ENCODE assay signal across 9 cellular contexts in genomic region chr12:113142173-113142885, GRCh38. TPM values are rescaled to one million over a fixed set of nuclear protein-coding genes. Genes with fewer than 3 reads are reported as not detected.
DNase-seq lines count a peak whose midpoint lies in the region; ATAC-seq and TF ChIP-seq lines count a peak whose summit lies in the region.
"Had no signal": no experiment of that assay in that cellular context is flagged by ENCODE, and none has a peak within 500 bp of the region (broad histone marks: within the 10 kb centered on the region; RNA-seq: fewer than 3 reads in every experiment).

No MANE protein-coding gene starts in this region.

- H3F3A ChIP-seq in SK-N-SH (replicated peaks; ENCODE audit: insufficient read depth), result no peaks in the 10 kb centered on the region

- H3K4me1 ChIP-seq in SK-N-SH (ENCODE audit: control insufficient read depth in 1 of 2, insufficient read depth in 2 of 2, low read depth in 1 of 2, low read length in 1 of 2) (no peaks in the 10 kb centered on the region; a peak in 1 of 4 replicates), vagina (no peaks in the 10 kb centered on the region)

- H3K4me3 Mint-ChIP-seq in stimulated activated naive CD8-positive, alpha-beta T cell treated with anti-CD3 and anti-CD28 coated beads, Interleukin-15, Interleukin-2, amounts not matched to agents 100 ng/mL and 50 ng/mL, for 24 hours, result no peak overlapping the region
- no peak overlapping the region for H3K4me3 Mint-ChIP-seq in endothelial cell (ENCODE audit: unreplicated experiment)

- no peak overlapping the region for H3K4me3 ChIP-seq in SK-N-SH (ENCODE audit: low read depth in 2 of 2, low read length in 1 of 2)
- no peak overlapping the region for H3K4me3 ChIP-seq in vagina

- POLR2A ChIA-PET in SK-N-SH (lab: Yijun Ruan, JAX), result no interaction called here

- TF ChIP-seq CTCF in SK-N-SH (IDR thresholded peaks at IDR 0.05) (no peak), endothelial cell (IDR thresholded peaks at IDR 0.05; ENCODE audit: unreplicated experiment) (no peak), vagina (IDR thresholded peaks at IDR 0.05) (no peak)

- no peaks in the 10 kb centered on the region for H4K20me1 ChIP-seq in SK-N-SH (ENCODE audit: insufficient read depth)

- no peak for ATAC-seq in SK-N-SH treated with all-trans-retinoic acid at 6 μM for 48 hours
- peak; percentile 83 for ATAC-seq in left ventricle myocardium superior

- H3K27me3 ChIP-seq in SK-N-SH (ENCODE audit: insufficient read depth) (no peaks in the 10 kb centered on the region), vagina (no peaks in the 10 kb centered on the region)

- 0 out of 2 replicates have a peak, but pooled peaks cover 4% of the 10 kb centered on the region for H3K9me3 ChIP-seq in SK-N-SH
- peaks cover 3% of the 10 kb centered on the region for H3K9me3 ChIP-seq in vagina

- H3K9me2 ChIP-seq in SK-N-SH, result no peaks in the 10 kb centered on the region

- CTCF ChIA-PET in SK-N-SH (lab: Yijun Ruan, JAX), result no interaction called here

- 63% methylated on average over 17 of the region's 17 CpGs for WGBS in SK-N-SH (ENCODE audit: low lambda C conversion rate)

- no peak overlapping the region for H2AFZ ChIP-seq in SK-N-SH (ENCODE audit: low read depth)

- H3K4me2 ChIP-seq in SK-N-SH, result no peak overlapping the region

- DNase-seq in SK-N-SH (peak; percentile 22), SKM-1 treated with dmso at 0.1 percent for 144 hours (lab: John Stamatoyannopoulos, UW; ENCODE audit: unreplicated experiment) (peak; percentile 58), left ventricle myocardium superior (peak; percentile 60), endothelial cell (ENCODE audit: low spot score) (no peak), T-helper 1 cell (no peak), vagina (ENCODE audit: extremely low spot score in 2 of 2) (no peak)

- H3K36me3 ChIP-seq in SK-N-SH (replicated peaks in 1 of 2; ENCODE audit: control insufficient read depth in 1 of 2, insufficient read depth in 2 of 2, low read length in 1 of 2), result no peaks in the 10 kb centered on the region
- no peaks in the 10 kb centered on the region for H3K36me3 ChIP-seq in vagina

- no peaks in the 10 kb centered on the region for H3K79me2 ChIP-seq in SK-N-SH (ENCODE audit: insufficient read depth)

- intact Hi-C loops in left ventricle myocardium superior (cut with micrococcal nuclease) (no loop called here), vagina (cut with DNase I) (no loop called here)

- no peaks in the 10 kb centered on the region for H3K9me3 Mint-ChIP-seq in stimulated activated naive CD8-positive, alpha-beta T cell treated with anti-CD3 and anti-CD28 coated beads, Interleukin-15, Interleukin-2, amounts not matched to agents 100 ng/mL and 50 ng/mL, for 24 hours
- no peaks in the 10 kb centered on the region for H3K9me3 Mint-ChIP-seq in endothelial cell (ENCODE audit: unreplicated experiment)

- H3K36me3 Mint-ChIP-seq in stimulated activated naive CD8-positive, alpha-beta T cell treated with anti-CD3 and anti-CD28 coated beads, Interleukin-15, Interleukin-2, amounts not matched to agents 100 ng/mL and 50 ng/mL, for 24 hours (ENCODE audit: low read depth), result no peaks in the 10 kb centered on the region
- H3K36me3 Mint-ChIP-seq in endothelial cell (ENCODE audit: low read depth, unreplicated experiment), result no peaks in the 10 kb centered on the region

- peaks cover 1% of the 10 kb centered on the region for H3K27me3 Mint-ChIP-seq in stimulated activated naive CD8-positive, alpha-beta T cell treated with anti-CD3 and anti-CD28 coated beads, Interleukin-15, Interleukin-2, amounts not matched to agents 100 ng/mL and 50 ng/mL, for 24 hours
- H3K27me3 Mint-ChIP-seq in endothelial cell (ENCODE audit: unreplicated experiment), result peaks cover 5% of the 10 kb centered on the region

- H3K9ac ChIP-seq in SK-N-SH, result no peak overlapping the region

- no peak for TF ChIP-seq POLR2A in vagina (IDR thresholded peaks at IDR 0.05)

- no peak for TF ChIP-seq EP300 in SK-N-SH (IDR thresholded peaks at IDR 0.05; ENCODE audit: borderline replicate concordance in 1 of 2, low read depth in 1 of 2, low read length in 1 of 2)

- H3K27ac Mint-ChIP-seq in stimulated activated naive CD8-positive, alpha-beta T cell treated with anti-CD3 and anti-CD28 coated beads, Interleukin-15, Interleukin-2, amounts not matched to agents 100 ng/mL and 50 ng/mL, for 24 hours, result peak overlapping the region; percentile 79
- no peak overlapping the region for H3K27ac Mint-ChIP-seq in endothelial cell (ENCODE audit: unreplicated experiment)

- no peak overlapping the region for H3K27ac ChIP-seq in SK-N-SH (ENCODE audit: low read depth in 2 of 2, low read length in 1 of 2)
- H3K27ac ChIP-seq in vagina, result no peak overlapping the region

- H3K4me1 Mint-ChIP-seq in stimulated activated naive CD8-positive, alpha-beta T cell treated with anti-CD3 and anti-CD28 coated beads, Interleukin-15, Interleukin-2, amounts not matched to agents 100 ng/mL and 50 ng/mL, for 24 hours (ENCODE audit: low read depth), result peaks cover 14% of the 10 kb centered on the region
- H3K4me1 Mint-ChIP-seq in endothelial cell (ENCODE audit: unreplicated experiment), result no peaks in the 10 kb centered on the region

- no peak for TF ChIP-seq RAD21 in SK-N-SH (IDR thresholded peaks at IDR 0.05; ENCODE audit: low read length)

TF ChIP-seq in SK-N-SH, 30 proteins besides CTCF, POLR2A, EP300 and RAD21 (continues in another document):
- TF ChIP-seq SIN3A (IDR thresholded peaks at IDR 0.05; ENCODE audit: borderline replicate concordance, low read depth, low read length), result no peak
- no peak for TF ChIP-seq GATA2 (CRISPR knock-in tag; IDR thresholded peaks at IDR 0.05)
- TF ChIP-seq, protein P1, sequence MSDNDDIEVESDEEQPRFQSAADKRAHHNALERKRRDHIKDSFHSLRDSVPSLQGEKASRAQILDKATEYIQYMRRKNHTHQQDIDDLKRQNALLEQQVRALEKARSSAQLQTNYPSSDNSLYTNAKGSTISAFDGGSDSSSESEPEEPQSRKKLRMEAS (IDR thresholded peaks at IDR 0.05; ENCODE audit: low read depth), result no peak
- no peak for TF ChIP-seq ELF1 (IDR thresholded peaks at IDR 0.05)
- TF ChIP-seq GABPA (IDR thresholded peaks at IDR 0.05; ENCODE audit: low read depth), result no peak
- no peak for TF ChIP-seq TAF1 (IDR thresholded peaks at IDR 0.05; ENCODE audit: borderline replicate concordance, low read depth, low read length)
- TF ChIP-seq MEF2A (IDR thresholded peaks at IDR 0.05; ENCODE audit: borderline replicate concordance, low read depth), result no peak
- no peak for TF ChIP-seq RXRA (IDR thresholded peaks at IDR 0.05; ENCODE audit: borderline replicate concordance, low read depth)
- TF ChIP-seq, protein P2, sequence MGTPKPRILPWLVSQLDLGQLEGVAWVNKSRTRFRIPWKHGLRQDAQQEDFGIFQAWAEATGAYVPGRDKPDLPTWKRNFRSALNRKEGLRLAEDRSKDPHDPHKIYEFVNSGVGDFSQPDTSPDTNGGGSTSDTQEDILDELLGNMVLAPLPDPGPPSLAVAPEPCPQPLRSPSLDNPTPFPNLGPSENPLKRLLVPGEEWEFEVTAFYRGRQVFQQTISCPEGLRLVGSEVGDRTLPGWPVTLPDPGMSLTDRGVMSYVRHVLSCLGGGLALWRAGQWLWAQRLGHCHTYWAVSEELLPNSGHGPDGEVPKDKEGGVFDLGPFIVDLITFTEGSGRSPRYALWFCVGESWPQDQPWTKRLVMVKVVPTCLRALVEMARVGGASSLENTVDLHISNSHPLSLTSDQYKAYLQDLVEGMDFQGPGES (IDR thresholded peaks at IDR 0.05; ENCODE audit: low read depth, low read length), result no peak

TF ChIP-seq in SK-N-SH treated with all-trans-retinoic acid at 6 μM for 48 hours, 23 proteins besides CTCF, POLR2A, EP300 and RAD21 (continues in another document):
- TF ChIP-seq TOX (CRISPR knock-in tag; IDR thresholded peaks at IDR 0.05; ENCODE audit: borderline replicate concordance), result no peak
- TF ChIP-seq, protein P3, sequence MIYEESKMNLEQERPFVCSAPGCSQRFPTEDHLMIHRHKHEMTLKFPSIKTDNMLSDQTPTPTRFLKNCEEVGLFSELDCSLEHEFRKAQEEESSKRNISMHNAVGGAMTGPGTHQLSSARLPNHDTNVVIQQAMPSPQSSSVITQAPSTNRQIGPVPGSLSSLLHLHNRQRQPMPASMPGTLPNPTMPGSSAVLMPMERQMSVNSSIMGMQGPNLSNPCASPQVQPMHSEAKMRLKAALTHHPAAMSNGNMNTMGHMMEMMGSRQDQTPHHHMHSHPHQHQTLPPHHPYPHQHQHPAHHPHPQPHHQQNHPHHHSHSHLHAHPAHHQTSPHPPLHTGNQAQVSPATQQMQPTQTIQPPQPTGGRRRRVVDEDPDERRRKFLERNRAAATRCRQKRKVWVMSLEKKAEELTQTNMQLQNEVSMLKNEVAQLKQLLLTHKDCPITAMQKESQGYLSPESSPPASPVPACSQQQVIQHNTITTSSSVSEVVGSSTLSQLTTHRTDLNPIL (CRISPR knock-in tag; IDR thresholded peaks at IDR 0.05; ENCODE audit: low read depth), result no peak

RNA-seq across cellular contexts. Expression of gene RASAL1, which starts 6.8 kb away (rescaled TPM):
- not detected in 2 replicates for polyA plus RNA-seq in SK-N-SH (2012; rRNA removed)
- not detected in 2 replicates for polyA plus RNA-seq in SK-N-SH (2012; cell fraction: cytosol; rRNA removed)
- 0.04 TPM in 1 of 2 replicates, not detected in the other for polyA plus RNA-seq in SK-N-SH (2012; cell fraction: nucleus; rRNA removed)
- total RNA-seq in left ventricle myocardium superior (not detected), endothelial cell (ENCODE audit: unreplicated experiment) (0.21 TPM), vagina (11.0 TPM)
- total RNA-seq: fibroblast of lung had no signal
- polyA plus RNA-seq: fibroblast of lung had no signal

RNA-seq across cellular contexts. Expression of gene CFAP73, which starts 7.2 kb away (rescaled TPM):
- polyA plus RNA-seq in SK-N-SH (2012; rRNA removed), result not detected in 2 replicates
- not detected in 2 replicates for polyA plus RNA-seq in SK-N-SH (2012; cell fraction: cytosol; rRNA removed)
- 0.05 and 0.14 TPM in 2 replicates for polyA plus RNA-seq in SK-N-SH (2012; cell fraction: nucleus; rRNA removed)
- total RNA-seq in left ventricle myocardium superior (not detected), endothelial cell (ENCODE audit: unreplicated experiment) (not detected), vagina (not detected)
- total RNA-seq: fibroblast of lung had no signal
- polyA plus RNA-seq: fibroblast of lung had no signal

RNA-seq across cellular contexts. Expression of gene DDX54, which starts 42.9 kb away (rescaled TPM):
- 56.5 and 69.9 TPM in 2 replicates for polyA plus RNA-seq in SK-N-SH (2012; rRNA removed)
- 43.6 and 43.8 TPM in 2 replicates for polyA plus RNA-seq in SK-N-SH (2012; cell fraction: cytosol; rRNA removed)
- polyA plus RNA-seq in SK-N-SH (2012; cell fraction: nucleus; rRNA removed), result 113 and 236 TPM in 2 replicates
- total RNA-seq in left ventricle myocardium superior (33.8 TPM), endothelial cell (ENCODE audit: unreplicated experiment) (47.5 TPM), vagina (52.5 TPM)

RNA-seq across cellular contexts. Expression of gene RITA1, which starts 43.2 kb away (rescaled TPM):
- 18.7 and 21.1 TPM in 2 replicates for polyA plus RNA-seq in SK-N-SH (2012; rRNA removed)
- polyA plus RNA-seq in SK-N-SH (2012; cell fraction: cytosol; rRNA removed), result 12.7 and 19.1 TPM in 2 replicates
- polyA plus RNA-seq in SK-N-SH (2012; cell fraction: nucleus; rRNA removed), result 13.0 and 15.6 TPM in 2 replicates
- total RNA-seq in left ventricle myocardium superior (19.5 TPM), endothelial cell (ENCODE audit: unreplicated experiment) (11.7 TPM), vagina (14.5 TPM)

Comparison
In these comparisons a context has a peak if more than half of its experiments do, and no peak if none do; other contexts are left out.
1. DNase-seq: peak in SK-N-SH (single experiment), SKM-1 treated with dmso at 0.1 percent for 144 hours (single experiment) and left ventricle myocardium superior (single experiment); none in endothelial cell (single experiment), T-helper 1 cell (0 of 5) and vagina (0 of 2).